8 cellular contexts compared by ENCODE assay signal in the genomic region with DNA sequence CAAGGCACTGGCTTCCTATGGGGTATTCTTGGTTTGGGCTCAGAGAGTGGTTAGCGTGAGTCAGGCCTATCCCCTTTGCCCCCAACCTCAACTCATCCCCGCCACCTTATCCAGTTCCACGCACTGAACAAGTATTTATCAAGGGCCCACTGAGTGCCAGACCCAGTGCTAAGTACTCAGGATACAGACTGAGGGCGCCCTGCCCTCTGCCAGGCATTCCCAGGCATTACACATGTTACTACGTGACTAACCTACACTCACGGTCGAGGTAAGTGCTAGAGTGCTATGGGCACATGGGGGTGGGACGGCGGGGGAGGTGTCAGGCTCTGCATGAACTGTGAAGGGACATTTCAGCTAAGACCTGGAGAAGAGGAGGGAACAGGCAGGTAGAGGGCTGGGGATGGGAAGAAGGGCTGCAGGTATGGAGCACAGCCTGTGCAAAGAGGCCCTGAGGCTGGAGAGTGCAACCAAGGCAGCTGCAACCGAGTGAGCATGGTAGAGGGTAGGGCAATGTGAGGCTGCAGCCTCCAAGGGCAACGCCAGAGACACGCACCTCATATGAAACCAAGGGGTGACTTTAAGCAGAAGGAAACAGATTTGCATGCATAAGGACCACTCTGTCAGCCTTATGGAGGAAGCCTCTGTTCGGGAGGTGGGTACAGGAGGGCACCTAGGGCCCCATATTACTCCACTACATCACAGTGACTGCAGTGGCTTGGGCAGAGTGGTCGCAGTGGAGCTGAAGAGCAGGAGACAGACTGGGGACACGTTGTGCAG. TPM values are rescaled to one million over a fixed set of nuclear protein-coding genes. Genes with fewer than 3 reads are reported as not detected.
DNase-seq lines count a peak whose midpoint lies in the region; ATAC-seq and TF ChIP-seq lines count a peak whose summit lies in the region.

No MANE protein-coding gene starts in this region.

- no peaks in the 10 kb centered on the region for H3K79me2 ChIP-seq in mammary epithelial cell (ENCODE audit: insufficient read depth, low read length)

- TF ChIP-seq CTCF in LNCaP clone FGC (IDR thresholded peaks at IDR 0.05; ENCODE audit: control insufficient read depth, extremely low read depth, insufficient read depth): peak; percentile 55
- TF ChIP-seq CTCF in mammary epithelial cell (conservative IDR thresholded peaks at IDR 0.05 in 1 of 2, IDR thresholded peaks at IDR 0.05 in 1 of 2; ENCODE audit: extremely low read depth in 1 of 2, insufficient read depth in 1 of 2, low read depth in 1 of 2, low read length in 2 of 2): peak; percentile 51 to 69
- TF ChIP-seq CTCF in retinal pigment epithelial cell (conservative IDR thresholded peaks at IDR 0.05; ENCODE audit: low read depth, low read length): peak; percentile 47
- TF ChIP-seq CTCF in adrenal gland (IDR thresholded peaks at IDR 0.05): peak in 1 of 6 experiments; percentile 10

- H3K4me2 ChIP-seq in mammary epithelial cell (ENCODE audit: insufficient read depth, low read depth, low read length): no peak overlapping the region

- H3K36me3 ChIP-seq in mammary epithelial cell (ENCODE audit: insufficient read depth, low read length) (no peaks in the 10 kb centered on the region), adrenal gland (replicated peaks in 1 of 2) (no peaks in the 10 kb centered on the region)

- H3K9me3 ChIP-seq in mammary epithelial cell (replicated peaks; ENCODE audit: insufficient read depth, low read length) (no peaks in the 10 kb centered on the region), adrenal gland (replicated peaks in 1 of 3) (no peaks in the 10 kb centered on the region)

- H3K4me1 ChIP-seq in mammary epithelial cell (ENCODE audit: insufficient read depth, low read length) (no peaks in the 10 kb centered on the region), adrenal gland (replicated peaks in 1 of 2) (peaks cover 0 to 20% of the 10 kb centered on the region in 2 donors)

- peak overlapping the region; percentile 10 for H3K27ac Mint-ChIP-seq in activated naive CD8-positive, alpha-beta T cell treated with anti-CD3 and anti-CD28 coated beads, Interleukin-2, amount 10 ng/mL, durations not matched to agents 7 days and 5 days
- no peak overlapping the region for H3K27ac Mint-ChIP-seq in activated naive CD8-positive, alpha-beta T cell treated with anti-CD3 and anti-CD28 coated beads for 36 hours

- no peaks in the 10 kb centered on the region for H3K27me3 Mint-ChIP-seq in activated naive CD8-positive, alpha-beta T cell treated with anti-CD3 and anti-CD28 coated beads, Interleukin-2, amount 10 ng/mL, durations not matched to agents 7 days and 5 days
- H3K27me3 Mint-ChIP-seq in activated naive CD8-positive, alpha-beta T cell treated with anti-CD3 and anti-CD28 coated beads for 36 hours: no peaks in the 10 kb centered on the region

- DNase-seq in activated naive CD8-positive, alpha-beta T cell treated with anti-CD3 and anti-CD28 coated beads, Interleukin-2, amount 10 ng/mL, durations not matched to agents 7 days and 5 days: no peak
- DNase-seq in activated naive CD8-positive, alpha-beta T cell treated with anti-CD3 and anti-CD28 coated beads for 36 hours: no peak
- DNase-seq in LNCaP clone FGC (ENCODE audit: low read depth): no peak
- peak; percentile 31 for DNase-seq in mammary epithelial cell
- DNase-seq in retinal pigment epithelial cell (ENCODE audit: low read depth): no peak
- DNase-seq in occipital lobe (lab: John Stamatoyannopoulos, UW): no peak
- no peak for DNase-seq in adrenal gland

- no peak overlapping the region for H2AFZ ChIP-seq in mammary epithelial cell (ENCODE audit: low read depth, low read length)

- BruUV-seq in mammary epithelial cell (replicated peaks; lab: Mats Ljungman, UMichigan): no TSS peak

- H3K4me3 ChIP-seq in LNCaP clone FGC (ENCODE audit: low read depth, low read length): no peak overlapping the region
- H3K4me3 ChIP-seq in mammary epithelial cell (replicated peaks in 1 of 3; ENCODE audit: insufficient read depth in 1 of 3, low read depth in 2 of 3, low read length in 3 of 3): no peak overlapping the region
- no peak overlapping the region for H3K4me3 ChIP-seq in retinal pigment epithelial cell (ENCODE audit: low read length)
- H3K4me3 ChIP-seq in adrenal gland: no peak overlapping the region

- ATAC-seq in activated naive CD8-positive, alpha-beta T cell treated with anti-CD3 and anti-CD28 coated beads, Interleukin-2, amount 10 ng/mL, durations not matched to agents 7 days and 5 days (ENCODE audit: low read depth): peak; percentile 60
- no peak for ATAC-seq in GM21381 (IDR thresholded peaks at IDR 0.05; ENCODE audit: unreplicated experiment)

- POLR2A ChIA-PET in activated naive CD8-positive, alpha-beta T cell treated with anti-CD3 and anti-CD28 coated beads, Interleukin-2, amount 10 ng/mL, durations not matched to agents 7 days and 5 days (lab: Charles Lee): no interaction called here

- whole genome bisulfite sequencing in mammary epithelial cell (ENCODE audit: low coverage, missing lambda C conversion rate): 64% methylated on average over 14 of the region's 15 CpGs
- WGBS in adrenal gland, 4 donors: 84 to 86% (median 85%) methylated on average over 15 of the region's 15 CpGs

- no peak for TF ChIP-seq POLR2A in adrenal gland (IDR thresholded peaks at IDR 0.05)

- in situ Hi-C loops in mammary epithelial cell (cut with MboI; ENCODE audit: low sequenced_read_pairs in 2 of 2): no loop called here

- H3K36me3 Mint-ChIP-seq in activated naive CD8-positive, alpha-beta T cell treated with anti-CD3 and anti-CD28 coated beads, Interleukin-2, amount 10 ng/mL, durations not matched to agents 7 days and 5 days: no peaks in the 10 kb centered on the region
- peaks cover 5% of the 10 kb centered on the region for H3K36me3 Mint-ChIP-seq in activated naive CD8-positive, alpha-beta T cell treated with anti-CD3 and anti-CD28 coated beads for 36 hours

- H3K4me1 Mint-ChIP-seq in activated naive CD8-positive, alpha-beta T cell treated with anti-CD3 and anti-CD28 coated beads, Interleukin-2, amount 10 ng/mL, durations not matched to agents 7 days and 5 days: peaks cover 2% of the 10 kb centered on the region
- peaks cover under 1% of the 10 kb centered on the region for H3K4me1 Mint-ChIP-seq in activated naive CD8-positive, alpha-beta T cell treated with anti-CD3 and anti-CD28 coated beads for 36 hours

- dilution Hi-C loops in mammary epithelial cell (cut with HindIII; ENCODE audit: low sequenced_read_pairs): loop anchor here (25.0 kb wide), 1 partner anchor 344 kb away; no protein-coding TSS in a partner anchor

- CTCF ChIA-PET in mammary epithelial cell (lab: Charles Lee; ENCODE audit: low non-redundant PET): interaction anchor here (0.6 to 0.7 kb wide), 3 partner anchors 135 to 347 kb away, joined by 3 to 7 read pairs (median 3); no protein-coding TSS in a partner anchor

- H3K27me3 ChIP-seq in mammary epithelial cell (ENCODE audit: insufficient read depth, low read length): no peaks in the 10 kb centered on the region
- no peaks in the 10 kb centered on the region for H3K27me3 ChIP-seq in adrenal gland

- H3K4me3 Mint-ChIP-seq in activated naive CD8-positive, alpha-beta T cell treated with anti-CD3 and anti-CD28 coated beads, Interleukin-2, amount 10 ng/mL, durations not matched to agents 7 days and 5 days: no peak overlapping the region
- H3K4me3 Mint-ChIP-seq in activated naive CD8-positive, alpha-beta T cell treated with anti-CD3 and anti-CD28 coated beads for 36 hours: no peak overlapping the region

- no peak overlapping the region for H3K9ac ChIP-seq in mammary epithelial cell (ENCODE audit: insufficient read depth, low read length)

- H3K27ac ChIP-seq in mammary epithelial cell (ENCODE audit: insufficient read depth, low read depth, low read length): no peak overlapping the region
- H3K27ac ChIP-seq in adrenal gland: no peak overlapping the region

- no peaks in the 10 kb centered on the region for H3K9me3 Mint-ChIP-seq in activated naive CD8-positive, alpha-beta T cell treated with anti-CD3 and anti-CD28 coated beads, Interleukin-2, amount 10 ng/mL, durations not matched to agents 7 days and 5 days
- no peaks in the 10 kb centered on the region for H3K9me3 Mint-ChIP-seq in activated naive CD8-positive, alpha-beta T cell treated with anti-CD3 and anti-CD28 coated beads for 36 hours

- no peaks in the 10 kb centered on the region for H4K20me1 ChIP-seq in mammary epithelial cell (ENCODE audit: insufficient read depth, low read length)

- intact Hi-C loops in mammary epithelial cell (cut with micrococcal nuclease): loop anchor here (1.0 to 5.0 kb wide), 2 partner anchors 329 to 345 kb away; partner anchors contain the start of gene INTS6
- intact Hi-C loops in adrenal gland (cut with DNase I): loop anchor here in 1 of 2 donors (10.0 kb wide), 1 partner anchor 337 kb away; no protein-coding TSS in a partner anchor

RNA-seq across cellular contexts. Expression of gene DHRS12, which starts 22.5 kb away (rescaled TPM):
- 10 to 100 TPM; 12.6 to 13.1 TPM for total RNA-seq in activated naive CD8-positive, alpha-beta T cell treated with anti-CD3 and anti-CD28 coated beads, Interleukin-2, amount 10 ng/mL, durations not matched to agents 7 days and 5 days
- 1 to 10 TPM; 9.7 to 9.9 TPM for total RNA-seq in activated naive CD8-positive, alpha-beta T cell treated with anti-CD3 and anti-CD28 coated beads for 36 hours
- total RNA-seq in mammary epithelial cell (1 to 10 TPM; 5.5 to 8.7 TPM), occipital lobe (5.6 TPM), adrenal gland (10 to 100 TPM in 4 of 8 donors, 1 to 10 TPM in 4; 4.3 to 16.6 (median 10.1) TPM)
- polyA plus RNA-seq in mammary epithelial cell (4.0 TPM), adrenal gland (10 to 100 TPM; 12.1 to 33.9 (median 28.6) TPM)
- not detected for polyA minus RNA-seq in mammary epithelial cell
